16 cellular contexts compared by ENCODE assay signal in the genomic region with DNA sequence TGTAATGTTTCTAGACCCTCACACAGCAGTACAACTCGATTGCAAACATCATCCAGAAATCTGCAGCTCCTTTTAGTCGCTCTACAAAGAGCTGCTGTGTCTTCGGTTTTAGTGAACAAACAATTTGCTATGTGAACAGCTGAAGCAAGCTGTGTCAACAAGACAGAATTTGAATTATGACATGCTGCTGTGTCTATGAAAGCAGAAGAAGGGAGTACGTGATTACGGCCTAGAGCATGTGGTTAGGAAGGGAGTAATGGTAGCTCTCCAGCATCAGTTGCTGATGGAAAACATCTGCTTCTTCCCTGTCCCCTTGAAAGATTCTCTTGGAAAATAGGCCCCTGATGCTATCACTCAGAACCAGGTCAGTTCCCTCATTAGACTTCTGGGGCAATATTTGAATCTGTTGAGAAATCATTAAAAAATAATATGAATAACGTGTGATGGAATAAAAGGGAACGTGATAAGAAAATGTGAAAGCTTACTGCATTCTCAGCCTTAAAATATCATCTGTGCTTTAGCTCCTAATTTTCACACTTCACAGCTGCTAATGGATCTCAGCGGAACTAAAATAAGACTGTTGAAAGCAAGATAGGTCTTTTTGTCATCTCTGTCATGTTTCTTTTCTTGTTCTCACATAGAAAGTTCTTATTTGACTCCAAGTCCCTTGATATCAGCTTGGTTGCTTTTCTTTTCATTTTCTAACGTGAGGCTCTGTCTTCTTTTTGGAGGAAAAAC.
DNase-seq lines count a peak whose midpoint lies in the region; ATAC-seq and TF ChIP-seq lines count a peak whose summit lies in the region.
"Had no signal": no experiment of that assay in that cellular context is flagged by ENCODE, and none has a peak within 500 bp of the region (broad histone marks: within the 10 kb centered on the region; RNA-seq: fewer than 3 reads in every experiment).

No MANE protein-coding gene starts in this region.

- H3K79me2 ChIP-seq in PC-9 (ENCODE audit: low read depth), result no peaks in the 10 kb centered on the region
- H3K79me2 ChIP-seq: parathyroid adenoma had no signal

- H4K20me1 ChIP-seq in PC-9 (ENCODE audit: insufficient read depth), result no peaks in the 10 kb centered on the region

- CTCF ChIA-PET in PC-9 (lab: Charles Lee), result no interaction called here

- no peak overlapping the region for H3K4me2 ChIP-seq in PC-9

- H3K9me3 ChIP-seq in PC-9 (ENCODE audit: insufficient read depth, low read depth), result no peaks in the 10 kb centered on the region; the same call in 1 of the 2 replicates
- no peaks in the 10 kb centered on the region for H3K9me3 ChIP-seq in right cardiac atrium (ENCODE audit: control insufficient read depth, low read length)
- peaks cover 0 to 6% (median 0%) of the 10 kb centered on the region in 8 donors for H3K9me3 ChIP-seq in spleen
- H3K9me3 ChIP-seq: suprapubic skin had no signal

- TF ChIP-seq CTCF in PC-9 (conservative IDR thresholded peaks at IDR 0.05), result no peak
- TF ChIP-seq CTCF in spleen (IDR thresholded peaks at IDR 0.05 in 8 of 11, conservative IDR thresholded peaks at IDR 0.05 in 3 of 11), result no peak

- POLR2A ChIA-PET in PC-9 (lab: Charles Lee; ENCODE audit: unreplicated experiment), result interaction anchor here (0.6 kb wide), 1 partner anchor 55 kb away, joined by 4 read pairs; no protein-coding TSS in a partner anchor

- WGBS in right cardiac atrium, result 42% methylated on average over 9 of the region's 9 CpGs
- WGBS in spleen, 5 donors, result 63 to 71% (median 66%) methylated on average over 9 of the region's 9 CpGs

- TF ChIP-seq POLR2A in spleen (IDR thresholded peaks at IDR 0.05), result no peak

- ATAC-seq in right cardiac atrium, result peak; percentile 71 to 80
- ATAC-seq in HG02763 (IDR thresholded peaks at IDR 0.05; ENCODE audit: unreplicated experiment), result no peak
- ATAC-seq: activated CD8-positive, alpha-beta T cell treated with anti-CD3 and anti-CD28 coated beads for 36 hours had no signal

- H3K36me3 ChIP-seq in PC-9 (ENCODE audit: low read depth) (no peaks in the 10 kb centered on the region), spleen (no peaks in the 10 kb centered on the region)
- H3K36me3 ChIP-seq: suprapubic skin had no signal

- intact Hi-C loops in PC-9 (cut with micrococcal nuclease; ENCODE audit: unreplicated experiment) (no loop called here), right cardiac atrium (cut with DNase I) (no loop called here), spleen (cut with DNase I; ENCODE audit: low total_unique reads) (no loop called here)

- no peak overlapping the region for H3K4me3 ChIP-seq in PC-9
- no peak overlapping the region for H3K4me3 ChIP-seq in right cardiac atrium (ENCODE audit: low read length)
- no peak overlapping the region for H3K4me3 ChIP-seq in spleen
- H3K4me3 ChIP-seq: suprapubic skin had no signal

- no peaks in the 10 kb centered on the region for H3K4me1 ChIP-seq in PC-9 (replicated peaks; ENCODE audit: insufficient read depth)
- no peaks in the 10 kb centered on the region for H3K4me1 ChIP-seq in right cardiac atrium (ENCODE audit: control insufficient read depth, insufficient read depth, low read length)
- peaks cover 0 to 7% (median 0%) of the 10 kb centered on the region in 6 donors for H3K4me1 ChIP-seq in spleen
- H3K4me1 ChIP-seq: parathyroid adenoma, suprapubic skin had no signal

- 0 out of 2 replicates have a peak overlapping the region, but pooled peaks have one; percentile 32 for H2AFZ ChIP-seq in PC-9
- H2AFZ ChIP-seq: parathyroid adenoma had no signal

- H3F3A ChIP-seq in PC-9 (ENCODE audit: insufficient read depth, low read depth), result no peaks in the 10 kb centered on the region

- no peaks in the 10 kb centered on the region; the same call in 1 of the 2 replicates for H3K9me2 ChIP-seq in PC-9 (ENCODE audit: insufficient read depth)

- no TSS peak for BruUV-seq in PC-9 (replicated peaks; lab: Mats Ljungman, UMichigan)

- no peaks in the 10 kb centered on the region for H3K27me3 ChIP-seq in PC-9 (ENCODE audit: insufficient read depth, low read depth)
- H3K27me3 ChIP-seq in right cardiac atrium (ENCODE audit: control insufficient read depth, insufficient read depth), result no peaks in the 10 kb centered on the region
- H3K27me3 ChIP-seq in spleen (replicated peaks in 1 of 7), result no peaks in the 10 kb centered on the region
- H3K27me3 ChIP-seq: suprapubic skin had no signal

- peak; percentile 82 for DNase-seq in NCI-H2107 treated with DMSO at 0.1 percent for 48 hours (lab: John Stamatoyannopoulos, UW; ENCODE audit: unreplicated experiment)
- DNase-seq in NCI-H2107 (lab: John Stamatoyannopoulos, UW), result no peak
- no peak for DNase-seq in PC-9
- DNase-seq in right cardiac atrium, result no peak
- DNase-seq in spleen, result no peak
- no peak for DNase-seq in NK-92 treated with Interleukin-12 subunit alpha and Interleukin-12 subunit beta, amount 100 ng/mL, for 24 hours (lab: John Stamatoyannopoulos, UW)
- no peak for DNase-seq in substantia nigra (lab: John Stamatoyannopoulos, UW)
- DNase-seq: activated CD8-positive, alpha-beta T cell treated with anti-CD3 and anti-CD28 coated beads for 36 hours; activated naive CD4-positive, alpha-beta T cell treated with anti-CD3 and anti-CD28 coated beads for 36 hours; DND-41; foreskin melanocyte; Kasumi-1; T-helper 2 cell had no signal

- H3K27ac ChIP-seq in PC-9, result no peak overlapping the region
- H3K27ac ChIP-seq in right cardiac atrium (ENCODE audit: low read length), result no peak overlapping the region
- H3K27ac ChIP-seq in spleen, result peak overlapping the region in 5 of 8 donors; percentile 6 to 43 (median 22)
- no peak overlapping the region for H3K27ac ChIP-seq in substantia nigra (ENCODE audit: low read depth, low read length, poor library complexity, severe bottlenecking)
- H3K27ac ChIP-seq: parathyroid adenoma, suprapubic skin had no signal

Comparison
In these comparisons a context has a peak if more than half of its experiments do, and no peak if none do; other contexts are left out.
1. H3K27ac ChIP-seq: peak in spleen (5 of 8); none in PC-9 (single experiment), right cardiac atrium (single experiment) and substantia nigra (single experiment).